Comparison of ENCODE assay signal across 9 cellular contexts in genomic region chr13:100721885-100722512, GRCh38. TPM values are rescaled to one million over a fixed set of nuclear protein-coding genes. Genes with fewer than 3 reads are reported as not detected.
DNase-seq lines count a peak whose midpoint lies in the region; ATAC-seq and TF ChIP-seq lines count a peak whose summit lies in the region.
"Had no signal": no experiment of that assay in that cellular context is flagged by ENCODE, and none has a peak within 500 bp of the region (broad histone marks: within the 10 kb centered on the region; RNA-seq: fewer than 3 reads in every experiment).

No MANE protein-coding gene starts in this region.

- ATAC-seq in lower lobe of right lung, result peak; percentile 69 to 82
- ATAC-seq in stimulated activated effector memory CD8-positive, alpha-beta T cell treated with anti-CD3 and anti-CD28 coated beads, Interleukin-12 subunit alpha, Interleukin-12 subunit beta, amount 100 ng/mL, for 72 hours, result no peak

- no peaks in the 10 kb centered on the region for H3K4me1 ChIP-seq in H9 (ENCODE audit: insufficient read depth, low read length)
- H3K4me1 ChIP-seq in lower lobe of right lung, result no peaks in the 10 kb centered on the region
- H3K4me1 ChIP-seq: BLaER1 treated with 17β-estradiol and CSF1 and Interleukin-3, amounts not matched to agents 10 nM and 100 nM had no signal

- peak; percentile 17 for DNase-seq in NCI-H1105 treated with DMSO at 0.1 percent for 48 hours (lab: John Stamatoyannopoulos, UW)
- no peak for DNase-seq in NCI-H1105 (lab: John Stamatoyannopoulos, UW)
- DNase-seq in H9, result peak; percentile 56
- DNase-seq in NCI-H128 (lab: John Stamatoyannopoulos, UW; ENCODE audit: unreplicated experiment), result peak; percentile 5
- DNase-seq in UCSD-AML1 (lab: John Stamatoyannopoulos, UW; ENCODE audit: unreplicated experiment), result peak; percentile 17
- peak in 32 of 61 donors; percentile 2 to 52 (median 21) for DNase-seq in caudate nucleus (lab: John Stamatoyannopoulos, UW)
- no peak for DNase-seq in lower lobe of right lung
- DNase-seq in stimulated activated effector memory CD8-positive, alpha-beta T cell treated with anti-CD3 and anti-CD28 coated beads, Interleukin-12 subunit alpha, Interleukin-12 subunit beta, amount 100 ng/mL, for 72 hours (ENCODE audit: low spot score in 2 of 2), result peak; percentile 49 to 72

- H2AK5ac ChIP-seq in H9 (ENCODE audit: insufficient read length, low read length), result no peak overlapping the region

- no peak overlapping the region for H3T11ph ChIP-seq in H9 (ENCODE audit: low read length)

- no peaks in the 10 kb centered on the region for H3K79me2 ChIP-seq in H9 (ENCODE audit: insufficient read depth, low read length)

- no peaks in the 10 kb centered on the region; a peak in 2 of 7 replicates for H3K36me3 Mint-ChIP-seq in H9 (ENCODE audit: insufficient read depth in 1 of 3, low read depth in 3 of 3)
- H3K36me3 Mint-ChIP-seq in stimulated activated effector memory CD8-positive, alpha-beta T cell treated with anti-CD3 and anti-CD28 coated beads, Interleukin-12 subunit alpha, Interleukin-12 subunit beta, amount 100 ng/mL, for 72 hours, result no peaks in the 10 kb centered on the region

- no peak overlapping the region for H3K4ac ChIP-seq in H9 (ENCODE audit: low read depth, low read length)

- peak; percentile 83 for TF ChIP-seq CTCF in H9 (conservative IDR thresholded peaks at IDR 0.05)
- peak; percentile 65 for TF ChIP-seq CTCF in lower lobe of right lung (IDR thresholded peaks at IDR 0.05)

- no peak overlapping the region for H3K23ac ChIP-seq in H9 (ENCODE audit: insufficient read length, low read depth, low read length)

- no peaks in the 10 kb centered on the region for H3K23me2 ChIP-seq in H9 (ENCODE audit: insufficient read length, low read depth, low read length, poor library complexity, severe bottlenecking)

- no peak overlapping the region for H3K4me3 ChIP-seq in lower lobe of right lung
- H3K4me3 ChIP-seq: BLaER1 treated with 17β-estradiol and CSF1 and Interleukin-3, amounts not matched to agents 10 nM and 100 nM had no signal

- no peak overlapping the region for H2BK5ac ChIP-seq in H9 (ENCODE audit: insufficient read length, low read length)

- WGBS in H9 (ENCODE audit: extremely low coverage, insufficient read length, low lambda C conversion rate), result no CpG with 5 or more reads among the region's 6 CpGs

- no peaks in the 10 kb centered on the region for H3K27me3 ChIP-seq in H9 (ENCODE audit: insufficient read depth, low read length)
- no peaks in the 10 kb centered on the region for H3K27me3 ChIP-seq in lower lobe of right lung (ENCODE audit: low read depth)
- H3K27me3 ChIP-seq: BLaER1 treated with 17β-estradiol and CSF1 and Interleukin-3, amounts not matched to agents 10 nM and 100 nM had no signal

- no peak overlapping the region for H4K5ac ChIP-seq in H9 (ENCODE audit: insufficient read length, low read depth, low read length)

- H2BK15ac ChIP-seq in H9 (ENCODE audit: low read depth, low read length), result no peak overlapping the region

- H3K27ac Mint-ChIP-seq in H9, result no peak overlapping the region
- no peak overlapping the region for H3K27ac Mint-ChIP-seq in stimulated activated effector memory CD8-positive, alpha-beta T cell treated with anti-CD3 and anti-CD28 coated beads, Interleukin-12 subunit alpha, Interleukin-12 subunit beta, amount 100 ng/mL, for 72 hours

- H3K9me3 ChIP-seq in H9 (ENCODE audit: control insufficient read depth, low read depth, low read length) (no peaks in the 10 kb centered on the region), lower lobe of right lung (no peaks in the 10 kb centered on the region)

- H3K4me1 Mint-ChIP-seq in H9, result no peaks in the 10 kb centered on the region
- peaks cover 11% of the 10 kb centered on the region for H3K4me1 Mint-ChIP-seq in stimulated activated effector memory CD8-positive, alpha-beta T cell treated with anti-CD3 and anti-CD28 coated beads, Interleukin-12 subunit alpha, Interleukin-12 subunit beta, amount 100 ng/mL, for 72 hours

- no peaks in the 10 kb centered on the region for H4K20me1 ChIP-seq in H9 (ENCODE audit: control insufficient read depth, insufficient read depth, insufficient read length)
- H4K20me1 ChIP-seq: BLaER1 treated with 17β-estradiol and CSF1 and Interleukin-3, amounts not matched to agents 10 nM and 100 nM had no signal

- no peaks in the 10 kb centered on the region for H3K36me3 ChIP-seq in lower lobe of right lung
- H3K36me3 ChIP-seq: BLaER1 treated with 17β-estradiol and CSF1 and Interleukin-3, amounts not matched to agents 10 nM and 100 nM had no signal

- no peak overlapping the region for H2BK20ac ChIP-seq in H9 (ENCODE audit: low read depth, low read length, poor library complexity, severe bottlenecking)

- H4K91ac ChIP-seq in H9 (ENCODE audit: insufficient read length, low read depth, low read length), result no peak overlapping the region

- H2BK120ac ChIP-seq in H9 (ENCODE audit: low read depth, low read length, poor library complexity, severe bottlenecking), result no peak overlapping the region

- peaks cover 4% of the 10 kb centered on the region in 2 experiments; a peak in 4 of 5 replicates for H3K9me3 Mint-ChIP-seq in H9
- peaks cover 3% of the 10 kb centered on the region for H3K9me3 Mint-ChIP-seq in stimulated activated effector memory CD8-positive, alpha-beta T cell treated with anti-CD3 and anti-CD28 coated beads, Interleukin-12 subunit alpha, Interleukin-12 subunit beta, amount 100 ng/mL, for 72 hours

- no peak overlapping the region for H3K4me3 Mint-ChIP-seq in H9
- H3K4me3 Mint-ChIP-seq in stimulated activated effector memory CD8-positive, alpha-beta T cell treated with anti-CD3 and anti-CD28 coated beads, Interleukin-12 subunit alpha, Interleukin-12 subunit beta, amount 100 ng/mL, for 72 hours, result no peak overlapping the region

- no peaks in the 10 kb centered on the region for H3K79me1 ChIP-seq in H9 (ENCODE audit: insufficient read depth, low read depth, low read length, poor library complexity, severe bottlenecking)

- H3K14ac ChIP-seq in H9 (ENCODE audit: insufficient read depth, low read length), result no peak overlapping the region

- H3K4me2 ChIP-seq in H9 (ENCODE audit: insufficient read depth, insufficient read length, low read length), result no peak overlapping the region
- H3K4me2 ChIP-seq: BLaER1 treated with 17β-estradiol and CSF1 and Interleukin-3, amounts not matched to agents 10 nM and 100 nM had no signal

- no peak overlapping the region for H4K8ac ChIP-seq in H9 (replicated peaks; ENCODE audit: insufficient read length, low read depth, low read length)

- H2AFZ ChIP-seq in H9 (ENCODE audit: low read length), result no peak overlapping the region

- H3K18ac ChIP-seq in H9 (ENCODE audit: insufficient read length, low read depth, low read length), result no peak overlapping the region

- no peaks in the 10 kb centered on the region for H3K27me3 Mint-ChIP-seq in H9 (ENCODE audit: low read depth)

- no peak overlapping the region for H3K9ac ChIP-seq in H9 (ENCODE audit: extremely low read depth, insufficient read length, low read length)
- H3K9ac ChIP-seq: BLaER1 treated with 17β-estradiol and CSF1 and Interleukin-3, amounts not matched to agents 10 nM and 100 nM had no signal

- no peak overlapping the region for H3K56ac ChIP-seq in H9 (ENCODE audit: insufficient read length, low read depth, low read length)

- H3K27ac ChIP-seq in H9 (ENCODE audit: insufficient read length, low read depth, low read length) (no peak overlapping the region), caudate nucleus (ENCODE audit: low read depth, low read length) (no peak overlapping the region), lower lobe of right lung (no peak overlapping the region)
- H3K27ac ChIP-seq: BLaER1 treated with 17β-estradiol and CSF1 and Interleukin-3, amounts not matched to agents 10 nM and 100 nM had no signal

- intact Hi-C loops in lower lobe of right lung (cut with DNase I), result no loop called here

- H2BK12ac ChIP-seq in H9 (ENCODE audit: insufficient read length, low read depth, low read length), result no peak overlapping the region

RNA-seq across cellular contexts. Expression of gene TMTC4, which starts 47.4 kb away (rescaled TPM):
- 27.3 and 28.1 TPM in 2 replicates for total RNA-seq in H9 (2021)
- total RNA-seq in lower lobe of right lung, result 10.9 TPM

Comparison
In these comparisons a context has a peak if more than half of its experiments do, and no peak if none do; other contexts are left out.
1. DNase-seq: peak in NCI-H1105 treated with DMSO at 0.1 percent for 48 hours (single experiment), H9 (single experiment), NCI-H128 (single experiment), UCSD-AML1 (single experiment), caudate nucleus (32 of 61) and stimulated activated effector memory CD8-positive, alpha-beta T cell treated with anti-CD3 and anti-CD28 coated beads, Interleukin-12 subunit alpha, Interleukin-12 subunit beta, amount 100 ng/mL, for 72 hours (2 of 2); none in NCI-H1105 (single experiment) and lower lobe of right lung (single experiment).